Comparison of ENCODE assay signal across 8 cellular contexts in genomic region chr3:112086018-112086854, GRCh38. TPM values are rescaled to one million over a fixed set of nuclear protein-coding genes. Genes with fewer than 3 reads are reported as not detected.
DNase-seq lines count a peak whose midpoint lies in the region; ATAC-seq lines count a peak whose summit lies in the region.

Gene C3orf52, plus strand, starts transcription at chr3:112086389. Its CDS starts 19 bp downstream, at chr3:112086408.

- no peaks in the 10 kb centered on the region for H3K9me3 Mint-ChIP-seq in activated CD4-positive, alpha-beta T cell treated with anti-CD3 and anti-CD28 coated beads, Interleukin-2, amount 10 ng/mL, durations not matched to agents 7 days and 5 days

- peak within 1 kb of the TSS; percentile 87 for H3K27ac Mint-ChIP-seq in activated CD4-positive, alpha-beta T cell treated with anti-CD3 and anti-CD28 coated beads, Interleukin-2, amount 10 ng/mL, durations not matched to agents 7 days and 5 days

- peak; percentile 71 for ATAC-seq in HG02938 (IDR thresholded peaks at IDR 0.05; ENCODE audit: unreplicated experiment)
- peak; percentile 99 for ATAC-seq in left lobe of liver

- POLR2A ChIA-PET in activated CD4-positive, alpha-beta T cell treated with anti-CD3 and anti-CD28 coated beads, Interleukin-2, amount 10 ng/mL, durations not matched to agents 7 days and 5 days (lab: Charles Lee): no interaction called here

- H3K36me3 Mint-ChIP-seq in activated CD4-positive, alpha-beta T cell treated with anti-CD3 and anti-CD28 coated beads, Interleukin-2, amount 10 ng/mL, durations not matched to agents 7 days and 5 days (ENCODE audit: low read depth): peaks cover 7% of the 10 kb centered on the region

- H3K27me3 Mint-ChIP-seq in activated CD4-positive, alpha-beta T cell treated with anti-CD3 and anti-CD28 coated beads, Interleukin-2, amount 10 ng/mL, durations not matched to agents 7 days and 5 days: peaks cover 4% of the 10 kb centered on the region

- peak; percentile 65 to 94 (median 91) for DNase-seq in NCI-H1417 (lab: John Stamatoyannopoulos, UW)
- no peak for DNase-seq in NCI-H1417 treated with DMSO at 0.1 percent for 48 hours (lab: John Stamatoyannopoulos, UW)
- DNase-seq in NCI-H2196 treated with DMSO at 0.1 percent for 48 hours (lab: John Stamatoyannopoulos, UW; ENCODE audit: unreplicated experiment): peak; percentile 94
- DNase-seq in activated CD4-positive, alpha-beta T cell treated with anti-CD3 and anti-CD28 coated beads, Interleukin-2, amount 10 ng/mL, durations not matched to agents 7 days and 5 days: peak; percentile 71
- DNase-seq in dedifferentiated amniotic fluid mesenchymal stem cell (ENCODE audit: extremely low spot score): peak; percentile 44
- DNase-seq in left lobe of liver (ENCODE audit: low spot score): peak; percentile 75
- peak; percentile 50 for DNase-seq in stimulated activated CD4-positive, alpha-beta T cell treated with anti-CD3 and anti-CD28 coated beads, Interleukin-1b, Interleukin-23, amount 100 ng/mL, for 48 hours

- peak within 1 kb of the TSS; percentile 82 for H3K4me3 Mint-ChIP-seq in activated CD4-positive, alpha-beta T cell treated with anti-CD3 and anti-CD28 coated beads, Interleukin-2, amount 10 ng/mL, durations not matched to agents 7 days and 5 days

- peaks cover 67% of the 10 kb centered on the region for H3K4me1 Mint-ChIP-seq in activated CD4-positive, alpha-beta T cell treated with anti-CD3 and anti-CD28 coated beads, Interleukin-2, amount 10 ng/mL, durations not matched to agents 7 days and 5 days

- CTCF ChIA-PET in activated CD4-positive, alpha-beta T cell treated with anti-CD3 and anti-CD28 coated beads, Interleukin-2, amount 10 ng/mL, durations not matched to agents 7 days and 5 days (lab: Charles Lee): interaction anchor here (0.7 to 1.6 kb wide), 2 partner anchors 12 to 19 kb away, joined by 3 to 5 read pairs; no protein-coding TSS in a partner anchor

RNA-seq across cellular contexts. Expression of gene C3orf52, which starts in this region (rescaled TPM):
- 1 to 10 TPM; 9.2 to 9.5 TPM for total RNA-seq in activated CD4-positive, alpha-beta T cell treated with anti-CD3 and anti-CD28 coated beads, Interleukin-2, amount 10 ng/mL, durations not matched to agents 7 days and 5 days
- 0.28 TPM for total RNA-seq in left lobe of liver

Comparison
In these comparisons a context has a peak if more than half of its experiments do, and no peak if none do; other contexts are left out.
1. Peak in DNase-seq and ATAC-seq in left lobe of liver; RNA of the gene not detected or under 1 TPM.